In genomic region chr5:38845555-38846378, GRCh38 we compare ENCODE assay signal across 8 cellular contexts. TPM values are rescaled to one million over a fixed set of nuclear protein-coding genes. Genes with fewer than 3 reads are reported as not detected.
DNase-seq lines count a peak whose midpoint lies in the region; ATAC-seq and TF ChIP-seq lines count a peak whose summit lies in the region.

Gene OSMR (plus strand): TSS chr5:38846012. CDS start chr5:38869045, 23,033 bp downstream.

- H3K27me3 ChIP-seq in gastroesophageal sphincter: no peaks in the 10 kb centered on the region

- no peaks in the 10 kb centered on the region for H3K9me3 ChIP-seq in gastroesophageal sphincter

- no peak for TF ChIP-seq EP300 in gastroesophageal sphincter (IDR thresholded peaks at IDR 0.05)

- H3K27me3 Mint-ChIP-seq in HFFc6 (ENCODE audit: insufficient read depth) (no peaks in the 10 kb centered on the region; the same call in 1 of the 2 replicates), nephron progenitor cell (ENCODE audit: low read depth, poor library complexity) (peaks cover 57% of the 10 kb centered on the region)
- H3K27me3 Mint-ChIP-seq in activated T-helper 17 cell treated with anti-CD3 and anti-CD28 coated beads, Interleukin-2, amount 50 U/mL, for 72 hours: peaks cover 58% of the 10 kb centered on the region

- H3K4me1 Mint-ChIP-seq in HFFc6 (ENCODE audit: low read depth): peaks cover 50% of the 10 kb centered on the region
- H3K4me1 Mint-ChIP-seq in activated T-helper 17 cell treated with anti-CD3 and anti-CD28 coated beads, Interleukin-2, amount 50 U/mL, for 72 hours: peaks cover 5% of the 10 kb centered on the region
- peaks cover 26% of the 10 kb centered on the region for H3K4me1 Mint-ChIP-seq in nephron progenitor cell

- H3K36me3 ChIP-seq in gastroesophageal sphincter (no peaks in the 10 kb centered on the region), urinary bladder (ENCODE audit: insufficient read depth) (no peaks in the 10 kb centered on the region)

- H3K36me3 Mint-ChIP-seq in HFFc6 (ENCODE audit: low read depth) (peaks cover 25% of the 10 kb centered on the region), nephron progenitor cell (ENCODE audit: low read depth) (peaks cover 9% of the 10 kb centered on the region)
- peaks cover 6% of the 10 kb centered on the region for H3K36me3 Mint-ChIP-seq in activated T-helper 17 cell treated with anti-CD3 and anti-CD28 coated beads, Interleukin-2, amount 50 U/mL, for 72 hours (ENCODE audit: low read depth)

- ATAC-seq in activated T-helper 17 cell treated with anti-CD3 and anti-CD28 coated beads, Interleukin-2, amount 50 U/mL, for 72 hours (replicated peaks): peak; percentile 69
- peak; percentile 97 for ATAC-seq in gastroesophageal sphincter
- ATAC-seq in GM18517 (IDR thresholded peaks at IDR 0.05; ENCODE audit: unreplicated experiment): no peak

- no peaks in the 10 kb centered on the region for H3K9me3 Mint-ChIP-seq in HFFc6
- no peaks in the 10 kb centered on the region for H3K9me3 Mint-ChIP-seq in activated T-helper 17 cell treated with anti-CD3 and anti-CD28 coated beads, Interleukin-2, amount 50 U/mL, for 72 hours
- H3K9me3 Mint-ChIP-seq in nephron progenitor cell: peaks cover 6% of the 10 kb centered on the region

- DNase-seq in AG09309 (ENCODE audit: low read depth) (peak; percentile 97), HFFc6 (peak; percentile 95), nephron progenitor cell (peak; percentile 73), cortex of kidney (lab: John Stamatoyannopoulos, UW) (no peak)

- peak; percentile 73 to 89 for TF ChIP-seq POLR2A in gastroesophageal sphincter (IDR thresholded peaks at IDR 0.05)

- whole genome bisulfite sequencing in gastroesophageal sphincter (ENCODE audit: low coverage in 1 of 2), 2 donors: 0 to 1% methylated on average over 3 to 23 of the region's 88 CpGs
- WGBS in urinary bladder: under 1% methylated on average over 88 of the region's 88 CpGs

- H3K27ac Mint-ChIP-seq in HFFc6: peak within 1 kb of the TSS; percentile 98
- no peak within 1 kb of the TSS for H3K27ac Mint-ChIP-seq in activated T-helper 17 cell treated with anti-CD3 and anti-CD28 coated beads, Interleukin-2, amount 50 U/mL, for 72 hours
- no peak within 1 kb of the TSS for H3K27ac Mint-ChIP-seq in nephron progenitor cell

- peaks cover 0 to 54% (median 0%) of the 10 kb centered on the region in 3 donors for H3K4me1 ChIP-seq in gastroesophageal sphincter
- H3K4me1 ChIP-seq in urinary bladder (ENCODE audit: insufficient read depth): no peaks in the 10 kb centered on the region

- H3K4me3 ChIP-seq in AG09309 (ENCODE audit: control insufficient read depth, low read depth, low read length): peak within 1 kb of the TSS; percentile 79
- peak within 1 kb of the TSS; percentile 81 to 86 for H3K4me3 ChIP-seq in gastroesophageal sphincter
- H3K4me3 ChIP-seq in urinary bladder (ENCODE audit: low read depth, low read length): peak within 1 kb of the TSS; percentile 70

- H3K4me3 Mint-ChIP-seq in HFFc6: peak within 1 kb of the TSS; percentile 93
- H3K4me3 Mint-ChIP-seq in activated T-helper 17 cell treated with anti-CD3 and anti-CD28 coated beads, Interleukin-2, amount 50 U/mL, for 72 hours: peak within 1 kb of the TSS; percentile 68
- peak within 1 kb of the TSS; percentile 89 for H3K4me3 Mint-ChIP-seq in nephron progenitor cell

- no peak for TF ChIP-seq CTCF in AG09309 (IDR thresholded peaks at IDR 0.05; ENCODE audit: control insufficient read depth, insufficient read depth, low read depth, low read length, missing control alignments)
- no peak for TF ChIP-seq CTCF in HFFc6 (IDR thresholded peaks at IDR 0.05)
- peak in 3 of 4 experiments; percentile 27 to 46 (median 36) for TF ChIP-seq CTCF in gastroesophageal sphincter (IDR thresholded peaks at IDR 0.05)
- no peak for TF ChIP-seq CTCF in nephron progenitor cell (IDR thresholded peaks at IDR 0.05)

- H3K27ac ChIP-seq in gastroesophageal sphincter (peak within 1 kb of the TSS; percentile 88 to 97 (median 93)), urinary bladder (ENCODE audit: low read depth) (peak within 1 kb of the TSS; percentile 85)

RNA-seq across cellular contexts. Expression of gene OSMR, which starts in this region (rescaled TPM):
- total RNA-seq in HFFc6 (2021; fragmentation: NEBNext Ultra II Directional; extraction: Animal tissue kit (Norgen Biotek cat#: 25700)): 10 to 100 TPM; 28.1 to 36.6 (median 31.3) TPM
- total RNA-seq in activated T-helper 17 cell treated with anti-CD3 and anti-CD28 coated beads, Interleukin-2, amount 50 U/mL, for 72 hours: under 1 TPM; 0.19 to 0.26 TPM
- 10 to 100 TPM; 32.5 to 52.6 (median 42.6) TPM for total RNA-seq in gastroesophageal sphincter
- total RNA-seq in urinary bladder: 24.7 TPM
- polyA plus RNA-seq in urinary bladder: 62.4 TPM

Comparison
In these comparisons a context has a peak if more than half of its experiments do, and no peak if none do; other contexts are left out.
1. RNA of gene OSMR (total RNA-seq): 32.5 to 52.6 TPM in gastroesophageal sphincter, 28.1 to 36.6 TPM in HFFc6 and 24.7 TPM in urinary bladder (single experiment); 0.19 to 0.26 TPM in activated T-helper 17 cell treated with anti-CD3 and anti-CD28 coated beads, Interleukin-2, amount 50 U/mL, for 72 hours; every median in the first group is over 10 times any median in the second.
2. Peak in ATAC-seq in activated T-helper 17 cell treated with anti-CD3 and anti-CD28 coated beads, Interleukin-2, amount 50 U/mL, for 72 hours; RNA of the gene not detected or under 1 TPM.
3. CTCF ChIP-seq: peak in gastroesophageal sphincter (3 of 4); none in AG09309 (single experiment), HFFc6 (single experiment) and nephron progenitor cell (single experiment).
4. Peak in every context shown above with its lines, with median percentiles within 50 percentile points of each other: H3K4me3 ChIP-seq and H3K4me3 Mint-ChIP-seq.